In the genomic region with DNA sequence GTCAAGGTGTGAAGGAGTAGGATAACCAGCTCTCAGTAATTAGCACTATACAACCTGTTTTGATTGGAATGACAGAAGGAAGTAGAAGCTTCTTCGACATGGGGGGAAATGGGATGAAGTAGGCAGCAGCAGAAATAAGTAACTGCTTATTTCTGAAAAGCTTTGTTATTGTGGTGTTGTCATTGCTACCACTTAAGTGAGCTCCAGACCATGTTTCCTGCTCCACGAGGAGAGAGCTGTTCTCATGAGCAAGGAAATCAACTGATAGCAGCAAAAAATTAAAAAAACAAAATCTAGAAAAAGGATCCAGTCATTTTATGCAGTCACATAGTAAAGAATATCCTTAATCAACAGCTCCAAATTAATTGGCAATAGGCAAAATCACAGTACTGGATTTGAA, we compare ENCODE assay signal across 17 cellular contexts.
DNase-seq lines count a peak whose midpoint lies in the region; ATAC-seq, FAIRE-seq and TF ChIP-seq lines count a peak whose summit lies in the region.
"Had no signal": no experiment of that assay in that cellular context is flagged by ENCODE, and none has a peak within 500 bp of the region (broad histone marks: within the 10 kb centered on the region; RNA-seq: fewer than 3 reads in every experiment).

No MANE protein-coding gene starts in this region.

- no peaks in the 10 kb centered on the region for H3K9me3 Mint-ChIP-seq in T-helper 2 cell treated with Interferon-gamma antibody and Interleukin-4, amounts not matched to agents 5 μg/mL and 100 μg/mL, for 36 hours
- H3K9me3 Mint-ChIP-seq: CD4-positive, alpha-beta T cell had no signal

- ATAC-seq in GM19324 (IDR thresholded peaks at IDR 0.05; ENCODE audit: low FRiP score, unreplicated experiment): no peak
- ATAC-seq: A549, GM12878 had no signal

- no peaks in the 10 kb centered on the region for H3K36me3 Mint-ChIP-seq in T-helper 2 cell treated with Interferon-gamma antibody and Interleukin-4, amounts not matched to agents 5 μg/mL and 100 μg/mL, for 36 hours (ENCODE audit: low read depth)

- no peak overlapping the region for H3K27ac Mint-ChIP-seq in T-helper 2 cell treated with Interferon-gamma antibody and Interleukin-4, amounts not matched to agents 5 μg/mL and 100 μg/mL, for 36 hours
- H3K27ac Mint-ChIP-seq: CD4-positive, alpha-beta T cell had no signal

- H3K27me3 Mint-ChIP-seq in T-helper 2 cell treated with Interferon-gamma antibody and Interleukin-4, amounts not matched to agents 5 μg/mL and 100 μg/mL, for 36 hours (ENCODE audit: low read depth): no peaks in the 10 kb centered on the region
- H3K27me3 Mint-ChIP-seq: CD4-positive, alpha-beta T cell had no signal

- FAIRE-seq in D721Med (lab: Jason Lieb, UNC): peak; percentile 84
- FAIRE-seq: A549, GM12878, GM19239 had no signal

- no peak overlapping the region for H3K4me3 Mint-ChIP-seq in T-helper 2 cell treated with Interferon-gamma antibody and Interleukin-4, amounts not matched to agents 5 μg/mL and 100 μg/mL, for 36 hours
- H3K4me3 Mint-ChIP-seq: CD4-positive, alpha-beta T cell had no signal

- DNase-seq in D721Med (ENCODE audit: insufficient read length, low spot score) (no peak), NCI-H2029 treated with DMSO at 0.1 percent for 48 hours (lab: John Stamatoyannopoulos, UW) (peak; percentile 23), NCI-H82 treated with DMSO at 0.1 percent for 48 hours (lab: John Stamatoyannopoulos, UW; ENCODE audit: unreplicated experiment) (peak; percentile 13), kidney tubule cell (ENCODE audit: low spot score) (peak; percentile 17), SHP77 treated with DMSO at 0.1 percent for 48 hours (lab: John Stamatoyannopoulos, UW) (no peak)
- DNase-seq in T-helper 2 cell treated with Interferon-gamma antibody and Interleukin-4, amounts not matched to agents 5 μg/mL and 100 μg/mL, for 36 hours (ENCODE audit: low spot score): no peak
- DNase-seq: AML-193; Caco-2; CD4-positive, alpha-beta T cell; DMS153; DND-41; EL; GM23248 had no signal

- no peaks in the 10 kb centered on the region for H3K4me1 Mint-ChIP-seq in T-helper 2 cell treated with Interferon-gamma antibody and Interleukin-4, amounts not matched to agents 5 μg/mL and 100 μg/mL, for 36 hours (ENCODE audit: low read depth)

- TF ChIP-seq CTCF in D721Med (IDR thresholded peaks at IDR 0.05; ENCODE audit: insufficient read depth, missing control alignments): no peak

Comparison
In these comparisons a context has a peak if more than half of its experiments do, and no peak if none do; other contexts are left out.
1. DNase-seq: peak in NCI-H2029 treated with DMSO at 0.1 percent for 48 hours (single experiment), NCI-H82 treated with DMSO at 0.1 percent for 48 hours (single experiment) and kidney tubule cell (single experiment); none in D721Med (single experiment), SHP77 treated with DMSO at 0.1 percent for 48 hours (single experiment) and T-helper 2 cell treated with Interferon-gamma antibody and Interleukin-4, amounts not matched to agents 5 μg/mL and 100 μg/mL, for 36 hours (single experiment).